Comparison of ENCODE assay signal across 13 cellular contexts in the genomic region with DNA sequence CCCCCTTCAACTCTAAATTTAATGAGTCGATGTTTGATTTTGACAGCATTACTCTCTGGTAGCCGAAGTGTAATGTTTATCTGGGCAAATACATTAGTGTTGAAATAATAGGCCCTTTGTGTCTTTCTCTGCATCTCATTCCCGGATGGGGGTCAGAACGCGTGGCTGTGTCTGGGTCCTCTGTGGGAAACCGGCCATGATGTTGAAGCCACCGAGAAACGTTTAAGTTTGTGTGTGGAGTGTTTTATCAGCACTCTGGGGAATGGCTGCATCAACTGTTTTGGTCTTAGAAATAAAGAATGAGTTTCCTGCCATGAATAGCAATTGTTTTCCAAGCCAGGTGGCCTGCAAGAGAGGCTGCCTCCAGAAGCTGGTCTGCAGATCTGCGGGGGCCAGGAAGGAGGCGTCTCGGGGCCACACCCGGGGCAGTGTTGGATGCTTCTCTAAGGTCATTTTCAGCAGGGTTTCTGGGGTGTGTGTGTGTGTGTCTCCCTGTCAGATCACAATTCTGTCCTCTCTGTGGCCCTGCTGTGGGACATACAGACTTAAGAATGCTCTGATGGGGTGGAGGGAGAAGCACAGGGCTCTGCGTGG.
DNase-seq lines count a peak whose midpoint lies in the region; ATAC-seq, FAIRE-seq and TF ChIP-seq lines count a peak whose summit lies in the region.
"Had no signal": no experiment of that assay in that cellular context is flagged by ENCODE, and none has a peak within 500 bp of the region (broad histone marks: within the 10 kb centered on the region; RNA-seq: fewer than 3 reads in every experiment).

No MANE protein-coding gene starts in this region.

- in situ Hi-C loops in HepG2 (cut with HindIII; ENCODE audit: extremely low pct_ligation_motif_present, low pct_unique_long_range_greater_than_20kb) (no loop called here), mammary epithelial cell (cut with MboI; ENCODE audit: low sequenced_read_pairs in 2 of 2) (no loop called here)

- H2AFZ ChIP-seq in HepG2 (ENCODE audit: low read length) (no peak overlapping the region), mammary epithelial cell (ENCODE audit: low read depth, low read length) (no peak overlapping the region)

- BruUV-seq in HepG2 (replicated peaks; lab: Mats Ljungman, UMichigan): no TSS peak
- BruUV-seq in mammary epithelial cell (replicated peaks; lab: Mats Ljungman, UMichigan): no TSS peak

- peaks cover 38% of the 10 kb centered on the region for H3K4me1 Mint-ChIP-seq in mesothelial cell of epicardium

- H3K36me3 ChIP-seq in HepG2 (replicated peaks in 1 of 2; ENCODE audit: control insufficient read depth in 1 of 2, insufficient read depth in 2 of 2, low read length in 2 of 2) (no peaks in the 10 kb centered on the region), right lobe of liver (no peaks in the 10 kb centered on the region), uterus (no peaks in the 10 kb centered on the region), mammary epithelial cell (ENCODE audit: insufficient read depth, low read length) (no peaks in the 10 kb centered on the region)
- H3K36me3 ChIP-seq: breast epithelium, thyroid gland had no signal

- no peak for FAIRE-seq in HepG2 (lab: Jason Lieb, UNC)

- H3K4me3 ChIP-seq in HepG2 (replicated peaks in 1 of 3; ENCODE audit: insufficient read depth in 1 of 3, low read depth in 2 of 3, low read length in 3 of 3) (no peak overlapping the region), right lobe of liver (no peak overlapping the region), uterus (no peak overlapping the region), mammary epithelial cell (replicated peaks in 1 of 3; ENCODE audit: insufficient read depth in 1 of 3, low read depth in 2 of 3, low read length in 3 of 3) (no peak overlapping the region)
- H3K4me3 ChIP-seq: breast epithelium, thyroid gland had no signal

- no peak for TF ChIP-seq EP300 in HepG2 (IDR thresholded peaks at IDR 0.05; ENCODE audit: low read depth in 2 of 2, low read length in 2 of 2)
- TF ChIP-seq EP300 in HepG2 (CRISPR knock-in tag; IDR thresholded peaks at IDR 0.05; ENCODE audit: borderline replicate concordance): no peak

- dilution Hi-C loops in mammary epithelial cell (cut with HindIII; ENCODE audit: low sequenced_read_pairs): no loop called here

- H3K4me2 ChIP-seq in HepG2 (ENCODE audit: low read depth, low read length) (no peak overlapping the region), mammary epithelial cell (ENCODE audit: insufficient read depth, low read depth, low read length) (no peak overlapping the region)

- TF ChIP-seq RAD21 in HepG2 (CRISPR knock-in tag; IDR thresholded peaks at IDR 0.05): no peak

- H3K79me2 ChIP-seq in HepG2 (ENCODE audit: insufficient read depth, low read length): no peaks in the 10 kb centered on the region
- no peaks in the 10 kb centered on the region for H3K79me2 ChIP-seq in mammary epithelial cell (ENCODE audit: insufficient read depth, low read length)

- H3K4me3 Mint-ChIP-seq in mesothelial cell of epicardium: no peak overlapping the region
- H3K4me3 Mint-ChIP-seq: activated B cell treated with CpG ODN at 0.5 μM for 24 hours had no signal

- peak; percentile 61 for DNase-seq in HepG2 (ENCODE audit: low spot score)
- no peak for DNase-seq in right lobe of liver
- DNase-seq in caudate nucleus (lab: John Stamatoyannopoulos, UW): peak in 19 of 61 donors; percentile 19 to 74 (median 39)
- DNase-seq in mesothelial cell of epicardium (ENCODE audit: low spot score in 2 of 2, unreplicated experiment in 2 of 2): no peak
- no peak for DNase-seq in uterus
- no peak for DNase-seq in ureter (ENCODE audit: low spot score)
- DNase-seq in mammary epithelial cell: no peak
- DNase-seq: activated B cell treated with CpG ODN at 0.5 μM for 24 hours; activated T-cell treated with anti-CD3 and anti-CD28 coated beads, Interleukin-2, amount 50 U/mL, for 48 hours; NCI-H1694; thyroid gland had no signal

- H3K27me3 ChIP-seq in HepG2 (ENCODE audit: control insufficient read depth in 1 of 2, insufficient read depth in 2 of 2, low read length in 2 of 2) (no peaks in the 10 kb centered on the region), right lobe of liver (no peaks in the 10 kb centered on the region), uterus (no peaks in the 10 kb centered on the region), mammary epithelial cell (ENCODE audit: insufficient read depth, low read length) (no peaks in the 10 kb centered on the region)
- H3K27me3 ChIP-seq: breast epithelium, thyroid gland had no signal

- peak overlapping the region; percentile 87 for H3K27ac Mint-ChIP-seq in mesothelial cell of epicardium
- H3K27ac Mint-ChIP-seq: activated B cell treated with CpG ODN at 0.5 μM for 24 hours had no signal

- no peaks in the 10 kb centered on the region for H4K20me1 ChIP-seq in HepG2 (ENCODE audit: insufficient read depth, low read length)
- H4K20me1 ChIP-seq in mammary epithelial cell (ENCODE audit: insufficient read depth, low read length): no peaks in the 10 kb centered on the region

- peak; percentile 82 for ATAC-seq in HepG2
- no peak for ATAC-seq in right lobe of liver
- ATAC-seq in HG02870 (IDR thresholded peaks at IDR 0.05; ENCODE audit: unreplicated experiment): no peak

- H3K9me3 ChIP-seq in HepG2 (ENCODE audit: low read length) (no peaks in the 10 kb centered on the region), right lobe of liver (no peaks in the 10 kb centered on the region), uterus (no peaks in the 10 kb centered on the region), mammary epithelial cell (replicated peaks; ENCODE audit: insufficient read depth, low read length) (no peaks in the 10 kb centered on the region)
- H3K9me3 ChIP-seq: breast epithelium, thyroid gland had no signal

- WGBS in HepG2 (ENCODE audit: low lambda C conversion rate): 47% methylated on average over 12 of the region's 13 CpGs
- WGBS in right lobe of liver (ENCODE audit: insufficient coverage, low coverage, low lambda C conversion rate, missing lambda C conversion rate): 58% methylated on average over 9 of the region's 13 CpGs
- 60% methylated on average over 11 of the region's 13 CpGs for WGBS in mammary epithelial cell (ENCODE audit: low coverage, missing lambda C conversion rate)

- POLR2A ChIA-PET in HepG2 (lab: Yijun Ruan, JAX): no interaction called here

- H3K9ac ChIP-seq in HepG2 (ENCODE audit: insufficient read depth, low read depth, low read length): no peak overlapping the region
- no peak overlapping the region for H3K9ac ChIP-seq in mammary epithelial cell (ENCODE audit: insufficient read depth, low read length)

- no peak for TF ChIP-seq POLR2A in HepG2 (IDR thresholded peaks at IDR 0.05; ENCODE audit: insufficient read depth in 1 of 2, low read depth in 2 of 2, low read length in 2 of 2)
- no peak for TF ChIP-seq POLR2A in right lobe of liver (IDR thresholded peaks at IDR 0.05)
- TF ChIP-seq POLR2A in uterus (IDR thresholded peaks at IDR 0.05): no peak

- TF ChIP-seq CTCF in HepG2 (CRISPR knock-in tag; IDR thresholded peaks at IDR 0.05) (no peak), right lobe of liver (IDR thresholded peaks at IDR 0.05) (no peak), mesothelial cell of epicardium (IDR thresholded peaks at IDR 0.05; ENCODE audit: unreplicated experiment) (no peak), uterus (IDR thresholded peaks at IDR 0.05) (no peak), mammary epithelial cell (conservative IDR thresholded peaks at IDR 0.05 in 1 of 2, IDR thresholded peaks at IDR 0.05 in 1 of 2; ENCODE audit: extremely low read depth in 1 of 2, insufficient read depth in 1 of 2, low read depth in 1 of 2, low read length in 2 of 2) (no peak)

- CTCF ChIA-PET in HepG2 (lab: Yijun Ruan, JAX; ENCODE audit: low intra/inter-chr PET ratio, low total read pairs) (no interaction called here), mammary epithelial cell (lab: Charles Lee; ENCODE audit: low non-redundant PET) (no interaction called here)

- peaks cover 19% of the 10 kb centered on the region for H3K4me1 ChIP-seq in HepG2 (ENCODE audit: insufficient read depth, low read length)
- no peaks in the 10 kb centered on the region for H3K4me1 ChIP-seq in right lobe of liver
- H3K4me1 ChIP-seq in uterus: peaks cover 3 to 4% of the 10 kb centered on the region in 2 donors
- no peaks in the 10 kb centered on the region for H3K4me1 ChIP-seq in mammary epithelial cell (ENCODE audit: insufficient read depth, low read length)
- H3K4me1 ChIP-seq: breast epithelium had no signal

- peaks cover 31% of the 10 kb centered on the region for H3K36me3 Mint-ChIP-seq in mesothelial cell of epicardium

- intact Hi-C loops in HepG2 (cut with micrococcal nuclease; ENCODE audit: unreplicated experiment): loop anchor here (1.0 kb wide), 1 partner anchor 66 kb away; no protein-coding TSS in a partner anchor
- intact Hi-C loops in right lobe of liver (cut with DNase I): no loop called here
- intact Hi-C loops in uterus (cut with DNase I; ENCODE audit: low total_unique reads): no loop called here
- intact Hi-C loops in mammary epithelial cell (cut with micrococcal nuclease): no loop called here

- H3K27me3 Mint-ChIP-seq in mesothelial cell of epicardium (ENCODE audit: low read depth): no peaks in the 10 kb centered on the region

- H3K27ac ChIP-seq in HepG2 (ENCODE audit: extremely low read length, insufficient read depth, low read length): no peak overlapping the region
- H3K27ac ChIP-seq in right lobe of liver: no peak overlapping the region
- H3K27ac ChIP-seq in caudate nucleus (ENCODE audit: low read depth, low read length): peak overlapping the region; percentile 96
- H3K27ac ChIP-seq in uterus: peak overlapping the region; percentile 35 to 61
- H3K27ac ChIP-seq in mammary epithelial cell (ENCODE audit: insufficient read depth, low read depth, low read length): no peak overlapping the region
- H3K27ac ChIP-seq: thyroid gland had no signal

- H3K9me3 Mint-ChIP-seq in mesothelial cell of epicardium: peaks cover 6% of the 10 kb centered on the region

TF ChIP-seq in HepG2, 621 proteins besides CTCF, POLR2A, EP300 and RAD21 (continues in another document):
- TF ChIP-seq NFE2L1 (CRISPR knock-in tag; IDR thresholded peaks at IDR 0.05; ENCODE audit: borderline replicate concordance) (no peak), SOX5 (CRISPR knock-in tag; IDR thresholded peaks at IDR 0.05; ENCODE audit: borderline replicate concordance) (peak; percentile 36; the same call in 1 of the 2 replicates)

Comparison
In these comparisons a context has a peak if more than half of its experiments do, and no peak if none do; other contexts are left out.
1. H3K27ac ChIP-seq: peak in caudate nucleus (single experiment) and uterus (2 of 2); none in HepG2 (single experiment), right lobe of liver (0 of 3) and mammary epithelial cell (single experiment).